ENCODE assay signal across 1 cellular context in genomic region chr18:58241877-58242276, GRCh38.
A peak's percentile ranks its signal among the peaks of the same experiment; 100 is the strongest.
TF ChIP-seq lines count a peak whose summit lies in the region.

No MANE protein-coding gene starts in this region.

TF ChIP-seq in HEK293, 187 proteins besides CTCF, POLR2A, EP300 and RAD21 (continued from another document and continues in another):
- TF ChIP-seq GLI2 (tag by site-specific recombination; IDR thresholded peaks at IDR 0.05; ENCODE audit: borderline replicate concordance, low read depth) (no peak), KLF9 (tag by site-specific recombination; IDR thresholded peaks at IDR 0.05; ENCODE audit: low read depth) (peak; percentile 40; the same call in 1 of the 2 replicates), HOXC10 (CRISPR knock-in tag; IDR thresholded peaks at IDR 0.05) (no peak), WT1 (tag by site-specific recombination; IDR thresholded peaks at IDR 0.05) (no peak), AEBP2 (tag by site-specific recombination; IDR thresholded peaks at IDR 0.05; ENCODE audit: borderline replicate concordance) (no peak), KLF7 (tag by site-specific recombination; IDR thresholded peaks at IDR 0.05; ENCODE audit: borderline replicate concordance) (no peak), GFI1B (tag by site-specific recombination; IDR thresholded peaks at IDR 0.05) (no peak), TRIM28 (IDR thresholded peaks at IDR 0.05; ENCODE audit: borderline replicate concordance, low read length) (peak; percentile 80), FEZF1 (tag by site-specific recombination; IDR thresholded peaks at IDR 0.05) (peak; percentile 85), ZBTB20 (tag by site-specific recombination; IDR thresholded peaks at IDR 0.05) (0 out of 2 replicates have a peak, but pooled peaks have one; percentile 23), MYNN (tag by site-specific recombination; IDR thresholded peaks at IDR 0.05; ENCODE audit: borderline replicate concordance) (peak; percentile 93), ZSCAN16 (tag by site-specific recombination; IDR thresholded peaks at IDR 0.05) (no peak), ZBTB21 (tag by site-specific recombination; IDR thresholded peaks at IDR 0.05) (peak; percentile 81), ZNF335 (tag by site-specific recombination; conservative IDR thresholded peaks at IDR 0.05) (no peak), ZNF530 (tag by site-specific recombination; IDR thresholded peaks at IDR 0.05; ENCODE audit: low read depth) (no peak), ZNF544 (tag by site-specific recombination; IDR thresholded peaks at IDR 0.05) (no peak), SP3 (tag by site-specific recombination; IDR thresholded peaks at IDR 0.05) (peak; percentile 28; the same call in 1 of the 2 replicates), ZNF292 (tag by site-specific recombination; IDR thresholded peaks at IDR 0.05; ENCODE audit: borderline replicate concordance, low read depth) (no peak), ZSCAN30 (tag by site-specific recombination; IDR thresholded peaks at IDR 0.05) (peak; percentile 41; the same call in 1 of the 2 replicates), ZBTB10 (tag by site-specific recombination; IDR thresholded peaks at IDR 0.05) (no peak), ZNF223 (tag by site-specific recombination; IDR thresholded peaks at IDR 0.05) (no peak), INSM2 (tag by site-specific recombination; IDR thresholded peaks at IDR 0.05) (peak; percentile 45; the same call in 1 of the 2 replicates), ZNF707 (tag by site-specific recombination; IDR thresholded peaks at IDR 0.05) (no peak), SP2 (tag by site-specific recombination; IDR thresholded peaks at IDR 0.05) (peak; percentile 46), ZNF488 (tag by site-specific recombination; IDR thresholded peaks at IDR 0.05) (no peak), ZNF692 (tag by site-specific recombination; IDR thresholded peaks at IDR 0.05) (peak; percentile 62), ZNF248 (tag by site-specific recombination; IDR thresholded peaks at IDR 0.05) (no peak), OSR2 (tag by site-specific recombination; IDR thresholded peaks at IDR 0.05) (peak; percentile 70), ZNF202 (tag by site-specific recombination; IDR thresholded peaks at IDR 0.05; ENCODE audit: borderline replicate concordance) (no peak), BCL11B (tag by site-specific recombination; IDR thresholded peaks at IDR 0.05; ENCODE audit: low read depth) (no peak), ZFP3 (tag by site-specific recombination; IDR thresholded peaks at IDR 0.05; ENCODE audit: low read depth) (no peak), ZNF19 (tag by site-specific recombination; IDR thresholded peaks at IDR 0.05; ENCODE audit: low read depth) (no peak), ZNF423 (tag by site-specific recombination; IDR thresholded peaks at IDR 0.05) (no peak), GLIS1 (tag by site-specific recombination; IDR thresholded peaks at IDR 0.05) (peak; percentile 37; the same call in 1 of the 2 replicates), SCRT1 (tag by site-specific recombination; IDR thresholded peaks at IDR 0.05; ENCODE audit: borderline replicate concordance) (no peak), ZBTB49 (tag by site-specific recombination; IDR thresholded peaks at IDR 0.05; ENCODE audit: low read depth) (no peak), ATF2 (tag by site-specific recombination; IDR thresholded peaks at IDR 0.05; ENCODE audit: low read depth) (no peak; the same call in 1 of the 2 replicates), ZNF416 (tag by site-specific recombination; IDR thresholded peaks at IDR 0.05) (no peak), ZNF670 (tag by site-specific recombination; IDR thresholded peaks at IDR 0.05; ENCODE audit: low read depth) (no peak), ZBTB6 (tag by site-specific recombination; IDR thresholded peaks at IDR 0.05) (no peak), ZEB2 (tag by site-specific recombination; IDR thresholded peaks at IDR 0.05) (peak; percentile 90), ZNF10 (tag by site-specific recombination; IDR thresholded peaks at IDR 0.05) (peak; percentile 84), ZNF621 (tag by site-specific recombination; IDR thresholded peaks at IDR 0.05) (no peak), ZNF473 (tag by site-specific recombination; IDR thresholded peaks at IDR 0.05) (no peak), ZNF394 (tag by site-specific recombination; IDR thresholded peaks at IDR 0.05; ENCODE audit: borderline replicate concordance) (peak; percentile 10; the same call in 1 of the 2 replicates), ZNF2 (tag by site-specific recombination; IDR thresholded peaks at IDR 0.05) (no peak), ZNF132 (tag by site-specific recombination; IDR thresholded peaks at IDR 0.05; ENCODE audit: borderline replicate concordance) (no peak), BCL6B (tag by site-specific recombination; IDR thresholded peaks at IDR 0.05) (0 out of 2 replicates have a peak, but pooled peaks have one; percentile 38), SP7 (tag by site-specific recombination; IDR thresholded peaks at IDR 0.05) (peak; percentile 69), ZNF175 (tag by site-specific recombination; IDR thresholded peaks at IDR 0.05) (no peak), ZNF26 (tag by site-specific recombination; IDR thresholded peaks at IDR 0.05) (no peak)
